11 cellular contexts compared by ENCODE assay signal in genomic region chr17:15768865-15769533, GRCh38. TPM values are rescaled to one million over a fixed set of nuclear protein-coding genes. Genes with fewer than 3 reads are reported as not detected.
DNase-seq lines count a peak whose midpoint lies in the region; ATAC-seq, FAIRE-seq and TF ChIP-seq lines count a peak whose summit lies in the region.
"Not testable (repeated sequence)": the region's sequence is repeated elsewhere in the genome, so short reads cannot be mapped to it uniquely, and the experiment has no call there.
"Had no signal": no experiment of that assay in that cellular context is flagged by ENCODE, and none has a peak within 500 bp of the region (broad histone marks: within the 10 kb centered on the region; RNA-seq: fewer than 3 reads in every experiment).

No MANE protein-coding gene starts in this region.

- H3K4me1 Mint-ChIP-seq in stimulated activated effector memory CD8-positive, alpha-beta T cell treated with anti-CD3 and anti-CD28 coated beads, Interleukin-12 subunit alpha, Interleukin-12 subunit beta, amount 100 ng/mL, for 72 hours, result not testable (repeated sequence)

- peak; percentile 55 for ATAC-seq in foreskin keratinocyte
- peak; percentile 25 to 38 for ATAC-seq in right cardiac atrium
- peak; percentile 36 for ATAC-seq in stimulated activated effector memory CD8-positive, alpha-beta T cell treated with anti-CD3 and anti-CD28 coated beads, Interleukin-12 subunit alpha, Interleukin-12 subunit beta, amount 100 ng/mL, for 72 hours

- FAIRE-seq in GM12891 (lab: Jason Lieb, UNC), result peak; percentile 43

- H3K4me3 Mint-ChIP-seq in stimulated activated effector memory CD8-positive, alpha-beta T cell treated with anti-CD3 and anti-CD28 coated beads, Interleukin-12 subunit alpha, Interleukin-12 subunit beta, amount 100 ng/mL, for 72 hours, result not testable (repeated sequence)

- intact Hi-C loops in right cardiac atrium (cut with DNase I), result not testable (repeated sequence)

- H3K27ac Mint-ChIP-seq in stimulated activated effector memory CD8-positive, alpha-beta T cell treated with anti-CD3 and anti-CD28 coated beads, Interleukin-12 subunit alpha, Interleukin-12 subunit beta, amount 100 ng/mL, for 72 hours, result not testable (repeated sequence)

- not testable (repeated sequence) for H3K4me3 ChIP-seq in right cardiac atrium (ENCODE audit: low read length)

- H3K27ac ChIP-seq in foreskin keratinocyte; right cardiac atrium (ENCODE audit: low read length): not testable (repeated sequence)

- H3K9me3 Mint-ChIP-seq in stimulated activated effector memory CD8-positive, alpha-beta T cell treated with anti-CD3 and anti-CD28 coated beads, Interleukin-12 subunit alpha, Interleukin-12 subunit beta, amount 100 ng/mL, for 72 hours, result not testable (repeated sequence)

- not testable (repeated sequence) for H3K27me3 ChIP-seq in foreskin keratinocyte; right cardiac atrium (ENCODE audit: control insufficient read depth, insufficient read depth)

- H3K36me3 Mint-ChIP-seq in stimulated activated effector memory CD8-positive, alpha-beta T cell treated with anti-CD3 and anti-CD28 coated beads, Interleukin-12 subunit alpha, Interleukin-12 subunit beta, amount 100 ng/mL, for 72 hours, result not testable (repeated sequence)

- not testable (repeated sequence) for DNase-seq in GM12891 (ENCODE audit: insufficient read length, low spot score); foreskin keratinocyte; right cardiac atrium; stimulated activated effector memory CD8-positive, alpha-beta T cell treated with anti-CD3 and anti-CD28 coated beads, Interleukin-12 subunit alpha, Interleukin-12 subunit beta, amount 100 ng/mL, for 72 hours (ENCODE audit: low spot score in 2 of 2)
- DNase-seq in NCI-H1092 treated with DMSO at 0.1 percent for 48 hours (lab: John Stamatoyannopoulos, UW) (peak; percentile 19), NCI-H69 (lab: John Stamatoyannopoulos, UW) (peak; percentile 62), SHP77 treated with DMSO at 0.1 percent for 48 hours (lab: John Stamatoyannopoulos, UW) (peak; percentile 24)

- TF ChIP-seq CTCF in foreskin keratinocyte (conservative IDR thresholded peaks at IDR 0.05), result not testable (repeated sequence)

- H3K4me1 ChIP-seq in foreskin keratinocyte; right cardiac atrium (ENCODE audit: control insufficient read depth, insufficient read depth, low read length): not testable (repeated sequence)

- 47% methylated on average over 9 of the region's 14 CpGs for WGBS in right cardiac atrium

- not testable (repeated sequence) for TF ChIP-seq POLR2A in GM12891 (IDR thresholded peaks at IDR 0.05; ENCODE audit: low read depth, low read length)

- not testable (repeated sequence) for H3K9me3 ChIP-seq in right cardiac atrium (ENCODE audit: control insufficient read depth, low read length)

RNA-seq across cellular contexts. Expression of gene TBC1D26, which starts 36.9 kb away (rescaled TPM):
- not detected for polyA plus RNA-seq in GM12891 (2012; ENCODE audit: low read depth, missing spikeins)
- not detected in 2 replicates for total RNA-seq in foreskin keratinocyte
- polyA plus RNA-seq in foreskin keratinocyte, result 0.03 TPM in 1 of 2 replicates, not detected in the other
- total RNA-seq in right cardiac atrium, result not detected
- not detected for polyA plus RNA-seq in right cardiac atrium
- total RNA-seq: Daoy, H4, M059J, RPMI7951 had no signal
